Comparison of ENCODE assay signal across 1 cellular context in the genomic region with DNA sequence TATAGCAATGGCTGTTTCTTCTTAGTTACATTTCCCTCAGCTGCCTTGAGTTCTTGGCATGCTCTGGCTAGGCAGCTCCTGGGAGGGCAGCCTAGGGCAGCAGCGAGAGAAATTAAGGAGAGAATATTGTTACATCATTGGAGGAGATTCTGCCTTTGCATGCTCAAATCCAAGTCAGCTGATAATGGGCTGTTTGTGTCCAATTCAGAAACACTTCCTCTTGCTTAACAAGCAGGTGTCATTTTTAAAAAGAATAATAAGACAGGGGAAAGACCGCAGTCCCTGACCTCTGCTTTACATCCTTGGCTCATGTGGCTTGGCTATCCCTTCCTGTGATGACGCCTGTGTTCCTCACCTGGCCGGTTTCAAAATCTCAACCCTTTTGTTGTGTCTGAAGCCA.
TF ChIP-seq lines count a peak whose summit lies in the region.

No MANE protein-coding gene starts in this region.

TF ChIP-seq in GM12878, 131 proteins besides CTCF, POLR2A, EP300 and RAD21 (continued from another document):
- TF ChIP-seq ZNF687 (IDR thresholded peaks at IDR 0.05) (0 out of 2 replicates have a peak, but pooled peaks have one; percentile 57), SPI1 (IDR thresholded peaks at IDR 0.05; ENCODE audit: borderline replicate concordance, insufficient read depth, low read depth, low read length) (peak; percentile 51; the same call in 1 of the 2 replicates), ZBTB40 (IDR thresholded peaks at IDR 0.05; ENCODE audit: borderline replicate concordance) (no peak), SMAD5 (IDR thresholded peaks at IDR 0.05; ENCODE audit: low read depth) (no peak), ZBED1 (IDR thresholded peaks at IDR 0.05; ENCODE audit: borderline replicate concordance) (no peak), GATAD2B (conservative IDR thresholded peaks at IDR 0.05; ENCODE audit: low read depth) (no peak), MTA2 (IDR thresholded peaks at IDR 0.05; ENCODE audit: low read depth) (peak; percentile 58; the same call in 1 of the 2 replicates), CBFB (IDR thresholded peaks at IDR 0.05; ENCODE audit: low read depth) (0 out of 2 replicates have a peak, but pooled peaks have one; percentile 36), CREB1 (IDR thresholded peaks at IDR 0.05; ENCODE audit: low read depth) (0 out of 2 replicates have a peak, but pooled peaks have one; percentile 22), EED (IDR thresholded peaks at IDR 0.05; ENCODE audit: low read depth) (0 out of 2 replicates have a peak, but pooled peaks have one; percentile 20), ZNF217 (IDR thresholded peaks at IDR 0.05) (no peak), ATF7 (IDR thresholded peaks at IDR 0.05; ENCODE audit: low read depth) (0 out of 2 replicates have a peak, but pooled peaks have one; percentile 14), IKZF1 (conservative IDR thresholded peaks at IDR 0.05) (peak; percentile 22; the same call in 1 of the 2 replicates), ESRRA (IDR thresholded peaks at IDR 0.05; ENCODE audit: low read length) (no peak), ASH2L (IDR thresholded peaks at IDR 0.05; ENCODE audit: borderline replicate concordance, low read depth) (no peak), JUNB (IDR thresholded peaks at IDR 0.05) (no peak), NR2F1 (conservative IDR thresholded peaks at IDR 0.05) (peak; percentile 46; the same call in 1 of the 2 replicates), ZZZ3 (IDR thresholded peaks at IDR 0.05; ENCODE audit: control insufficient read depth, insufficient read length, low read depth) (no peak), LARP7 (IDR thresholded peaks at IDR 0.05) (no peak), BHLHE40 (IDR thresholded peaks at IDR 0.05; ENCODE audit: borderline replicate concordance in 1 of 2, low read depth in 2 of 2, low read length in 1 of 2) (0 out of 4 replicates have a peak, but pooled peaks have one; percentile 21 to 22), MTA3 (IDR thresholded peaks at IDR 0.05; ENCODE audit: borderline replicate concordance, low read length) (0 out of 2 replicates have a peak, but pooled peaks have one; percentile 27)
- TF ChIP-seq, protein P1, sequence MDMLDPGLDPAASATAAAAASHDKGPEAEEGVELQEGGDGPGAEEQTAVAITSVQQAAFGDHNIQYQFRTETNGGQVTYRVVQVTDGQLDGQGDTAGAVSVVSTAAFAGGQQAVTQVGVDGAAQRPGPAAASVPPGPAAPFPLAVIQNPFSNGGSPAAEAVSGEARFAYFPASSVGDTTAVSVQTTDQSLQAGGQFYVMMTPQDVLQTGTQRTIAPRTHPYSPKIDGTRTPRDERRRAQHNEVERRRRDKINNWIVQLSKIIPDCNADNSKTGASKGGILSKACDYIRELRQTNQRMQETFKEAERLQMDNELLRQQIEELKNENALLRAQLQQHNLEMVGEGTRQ (IDR thresholded peaks at IDR 0.05; ENCODE audit: borderline replicate concordance, low read depth, low read length): no peak
- TF ChIP-seq, protein P2, sequence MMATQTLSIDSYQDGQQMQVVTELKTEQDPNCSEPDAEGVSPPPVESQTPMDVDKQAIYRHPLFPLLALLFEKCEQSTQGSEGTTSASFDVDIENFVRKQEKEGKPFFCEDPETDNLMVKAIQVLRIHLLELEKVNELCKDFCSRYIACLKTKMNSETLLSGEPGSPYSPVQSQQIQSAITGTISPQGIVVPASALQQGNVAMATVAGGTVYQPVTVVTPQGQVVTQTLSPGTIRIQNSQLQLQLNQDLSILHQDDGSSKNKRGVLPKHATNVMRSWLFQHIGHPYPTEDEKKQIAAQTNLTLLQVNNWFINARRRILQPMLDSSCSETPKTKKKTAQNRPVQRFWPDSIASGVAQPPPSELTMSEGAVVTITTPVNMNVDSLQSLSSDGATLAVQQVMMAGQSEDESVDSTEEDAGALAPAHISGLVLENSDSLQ (IDR thresholded peaks at IDR 0.05): 0 out of 2 replicates have a peak, but pooled peaks have one; percentile 13
TF ChIP-seq in GM12878: peak in this region for 15.
